ENCODE assay signal across 1 cellular context in the genomic region with DNA sequence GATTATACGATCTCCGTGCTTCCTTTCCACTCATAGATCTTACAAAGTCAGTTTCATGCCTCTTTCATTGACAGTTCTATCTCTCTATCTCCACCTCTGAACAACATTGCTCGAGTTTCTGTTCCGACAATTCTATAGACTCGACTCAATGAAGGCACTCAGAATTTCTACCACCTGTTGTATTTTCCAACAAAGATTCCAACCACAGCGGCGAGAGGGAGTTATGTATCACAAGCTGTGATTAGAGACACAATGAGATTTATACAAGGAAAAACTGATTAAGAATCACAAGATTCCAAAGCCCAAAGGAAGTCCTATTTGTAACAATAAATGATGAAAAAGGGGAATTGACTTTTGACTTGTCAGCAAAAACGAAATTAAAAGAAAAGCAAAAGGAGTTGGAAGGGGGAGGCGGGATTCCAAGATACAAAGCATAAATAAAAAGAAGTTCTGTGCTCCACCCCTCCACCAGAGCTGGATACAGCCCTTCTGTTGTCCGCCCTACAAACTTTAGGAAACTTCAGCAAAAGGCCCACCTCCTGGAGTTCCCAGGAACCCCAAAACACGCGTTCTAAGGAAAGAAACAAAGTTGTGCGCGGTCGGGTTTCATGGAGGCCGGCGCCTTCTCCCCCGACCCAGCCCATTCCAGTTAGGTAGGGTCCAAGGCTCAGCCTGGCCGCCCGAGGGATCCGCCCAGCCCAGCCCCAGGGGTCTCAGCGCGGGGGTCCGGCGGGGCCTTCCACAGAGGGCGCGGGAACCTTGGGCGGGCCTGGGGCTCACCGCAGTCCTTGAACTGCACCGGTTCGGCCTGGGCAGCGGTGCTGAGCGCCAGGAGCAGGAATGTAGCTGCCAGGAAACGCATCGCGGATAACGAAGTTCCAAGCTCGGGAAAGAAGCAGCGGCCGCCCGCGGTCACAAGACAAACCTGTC.
A peak's percentile ranks its signal among the peaks of the same experiment; 100 is the strongest.
TF ChIP-seq lines count a peak whose summit lies in the region.

A gene (minus strand): TSS at position 893 of the 930 bp plus-strand sequence. CDS start 31 bp downstream, at position 862.

TF ChIP-seq in K562, 482 proteins besides CTCF, POLR2A, EP300 and RAD21 (continued from another document):
- TF ChIP-seq, protein P1, sequence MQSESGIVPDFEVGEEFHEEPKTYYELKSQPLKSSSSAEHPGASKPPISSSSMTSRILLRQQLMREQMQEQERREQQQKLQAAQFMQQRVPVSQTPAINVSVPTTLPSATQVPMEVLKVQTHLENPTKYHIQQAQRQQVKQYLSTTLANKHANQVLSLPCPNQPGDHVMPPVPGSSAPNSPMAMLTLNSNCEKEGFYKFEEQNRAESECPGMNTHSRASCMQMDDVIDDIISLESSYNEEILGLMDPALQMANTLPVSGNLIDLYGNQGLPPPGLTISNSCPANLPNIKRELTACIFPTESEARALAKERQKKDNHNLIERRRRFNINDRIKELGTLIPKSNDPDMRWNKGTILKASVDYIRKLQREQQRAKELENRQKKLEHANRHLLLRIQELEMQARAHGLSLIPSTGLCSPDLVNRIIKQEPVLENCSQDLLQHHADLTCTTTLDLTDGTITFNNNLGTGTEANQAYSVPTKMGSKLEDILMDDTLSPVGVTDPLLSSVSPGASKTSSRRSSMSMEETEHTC (IDR thresholded peaks at IDR 0.05), result peak; percentile 84
- TF ChIP-seq ZNF316 (IDR thresholded peaks at IDR 0.05) (peak; percentile 96), ZNF174 (CRISPR knock-in tag; IDR thresholded peaks at IDR 0.05) (no peak), MAFF (IDR thresholded peaks at IDR 0.05; ENCODE audit: low read length) (peak; percentile 86), NFE2 (IDR thresholded peaks at IDR 0.05; ENCODE audit: low read depth) (no peak), SAP30 (IDR thresholded peaks at IDR 0.05; ENCODE audit: borderline replicate concordance, insufficient read depth, low read depth, low read length, poor library complexity, severe bottlenecking) (peak; percentile 44), SIRT6 (IDR thresholded peaks at IDR 0.05; ENCODE audit: low read depth, low read length) (no peak), HDAC3 (IDR thresholded peaks at IDR 0.05; ENCODE audit: borderline replicate concordance, partially characterized antibody) (no peak), PTTG1 (tag; IDR thresholded peaks at IDR 0.05; ENCODE audit: low read depth) (no peak), NRF1 (conservative IDR thresholded peaks at IDR 0.05 in 1 of 2, IDR thresholded peaks at IDR 0.05 in 1 of 2) (peak in 1 of 2 experiments; percentile 46; a peak in 1 of 4 replicates), MTA3 (IDR thresholded peaks at IDR 0.05; ENCODE audit: borderline replicate concordance) (peak; percentile 15; the same call in 1 of the 2 replicates), TBP (optimal IDR thresholded peaks at IDR 0.05; ENCODE audit: low read depth, low read length) (peak; percentile 12), MAFG (tag; conservative IDR thresholded peaks at IDR 0.05) (peak; percentile 91), NR3C1 (CRISPR knock-in tag; IDR thresholded peaks at IDR 0.05) (no peak), ZNF583 (CRISPR knock-in tag; IDR thresholded peaks at IDR 0.05) (0 out of 2 replicates have a peak, but pooled peaks have one; percentile 53), BCL6 (CRISPR knock-in tag; IDR thresholded peaks at IDR 0.05) (no peak), NELFE (IDR thresholded peaks at IDR 0.05; ENCODE audit: insufficient read depth, insufficient read length) (no peak), ETS2 (tag; IDR thresholded peaks at IDR 0.05; ENCODE audit: borderline replicate concordance, poor library complexity, severe bottlenecking) (no peak)
- TF ChIP-seq, protein P2, sequence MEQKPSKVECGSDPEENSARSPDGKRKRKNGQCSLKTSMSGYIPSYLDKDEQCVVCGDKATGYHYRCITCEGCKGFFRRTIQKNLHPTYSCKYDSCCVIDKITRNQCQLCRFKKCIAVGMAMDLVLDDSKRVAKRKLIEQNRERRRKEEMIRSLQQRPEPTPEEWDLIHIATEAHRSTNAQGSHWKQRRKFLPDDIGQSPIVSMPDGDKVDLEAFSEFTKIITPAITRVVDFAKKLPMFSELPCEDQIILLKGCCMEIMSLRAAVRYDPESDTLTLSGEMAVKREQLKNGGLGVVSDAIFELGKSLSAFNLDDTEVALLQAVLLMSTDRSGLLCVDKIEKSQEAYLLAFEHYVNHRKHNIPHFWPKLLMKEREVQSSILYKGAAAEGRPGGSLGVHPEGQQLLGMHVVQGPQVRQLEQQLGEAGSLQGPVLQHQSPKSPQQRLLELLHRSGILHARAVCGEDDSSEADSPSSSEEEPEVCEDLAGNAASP (IDR thresholded peaks at IDR 0.05), result no peak
- TF ChIP-seq, protein P3, sequence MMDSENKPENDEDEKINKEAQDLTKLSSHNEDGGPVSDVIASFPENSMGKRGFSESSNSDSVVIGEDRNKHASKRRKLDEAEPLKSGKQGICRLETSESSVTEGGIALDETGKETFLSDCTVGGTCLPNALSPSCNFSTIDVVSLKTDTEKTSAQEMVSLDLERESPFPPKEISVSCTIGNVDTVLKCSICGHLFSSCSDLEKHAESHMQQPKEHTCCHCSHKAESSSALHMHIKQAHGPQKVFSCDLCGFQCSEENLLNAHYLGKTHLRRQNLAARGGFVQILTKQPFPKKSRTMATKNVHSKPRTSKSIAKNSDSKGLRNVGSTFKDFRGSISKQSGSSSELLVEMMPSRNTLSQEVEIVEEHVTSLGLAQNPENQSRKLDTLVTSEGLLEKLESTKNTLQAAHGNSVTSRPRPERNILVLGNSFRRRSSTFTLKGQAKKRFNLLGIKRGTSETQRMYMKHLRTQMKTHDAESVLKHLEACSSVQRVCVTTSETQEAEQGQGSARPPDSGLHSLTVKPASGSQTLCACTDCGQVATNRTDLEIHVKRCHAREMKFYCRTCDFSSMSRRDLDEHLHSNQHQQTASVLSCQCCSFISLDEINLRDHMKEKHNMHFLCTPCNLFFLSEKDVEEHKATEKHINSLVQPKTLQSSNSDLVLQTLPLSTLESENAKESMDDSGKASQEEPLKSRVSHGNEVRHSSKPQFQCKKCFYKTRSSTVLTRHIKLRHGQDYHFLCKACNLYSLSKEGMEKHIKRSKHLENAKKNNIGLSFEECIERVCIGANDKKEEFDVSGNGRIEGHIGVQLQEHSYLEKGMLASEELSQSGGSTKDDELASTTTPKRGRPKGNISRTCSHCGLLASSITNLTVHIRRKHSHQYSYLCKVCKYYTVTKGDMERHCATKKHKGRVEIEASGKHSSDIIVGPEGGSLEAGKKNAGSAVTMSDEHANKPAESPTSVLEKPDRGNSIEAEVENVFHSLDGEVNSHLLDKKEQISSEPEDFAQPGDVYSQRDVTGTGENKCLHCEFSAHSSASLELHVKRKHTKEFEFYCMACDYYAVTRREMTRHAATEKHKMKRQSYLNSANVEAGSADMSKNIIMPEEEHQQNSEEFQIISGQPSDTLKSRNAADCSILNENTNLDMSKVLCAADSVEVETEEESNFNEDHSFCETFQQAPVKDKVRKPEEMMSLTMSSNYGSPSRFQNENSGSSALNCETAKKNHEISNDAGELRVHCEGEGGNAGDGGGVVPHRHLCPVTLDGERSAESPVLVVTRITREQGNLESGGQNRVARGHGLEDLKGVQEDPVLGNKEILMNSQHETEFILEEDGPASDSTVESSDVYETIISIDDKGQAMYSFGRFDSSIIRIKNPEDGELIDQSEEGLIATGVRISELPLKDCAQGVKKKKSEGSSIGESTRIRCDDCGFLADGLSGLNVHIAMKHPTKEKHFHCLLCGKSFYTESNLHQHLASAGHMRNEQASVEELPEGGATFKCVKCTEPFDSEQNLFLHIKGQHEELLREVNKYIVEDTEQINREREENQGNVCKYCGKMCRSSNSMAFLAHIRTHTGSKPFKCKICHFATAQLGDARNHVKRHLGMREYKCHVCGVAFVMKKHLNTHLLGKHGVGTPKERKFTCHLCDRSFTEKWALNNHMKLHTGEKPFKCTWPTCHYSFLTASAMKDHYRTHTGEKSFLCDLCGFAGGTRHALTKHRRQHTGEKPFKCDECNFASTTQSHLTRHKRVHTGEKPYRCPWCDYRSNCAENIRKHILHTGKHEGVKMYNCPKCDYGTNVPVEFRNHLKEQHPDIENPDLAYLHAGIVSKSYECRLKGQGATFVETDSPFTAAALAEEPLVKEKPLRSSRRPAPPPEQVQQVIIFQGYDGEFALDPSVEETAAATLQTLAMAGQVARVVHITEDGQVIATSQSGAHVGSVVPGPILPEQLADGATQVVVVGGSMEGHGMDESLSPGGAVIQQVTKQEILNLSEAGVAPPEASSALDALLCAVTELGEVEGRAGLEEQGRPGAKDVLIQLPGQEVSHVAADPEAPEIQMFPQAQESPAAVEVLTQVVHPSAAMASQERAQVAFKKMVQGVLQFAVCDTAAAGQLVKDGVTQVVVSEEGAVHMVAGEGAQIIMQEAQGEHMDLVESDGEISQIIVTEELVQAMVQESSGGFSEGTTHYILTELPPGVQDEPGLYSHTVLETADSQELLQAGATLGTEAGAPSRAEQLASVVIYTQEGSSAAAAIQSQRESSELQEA (IDR thresholded peaks at IDR 0.05; ENCODE audit: low read depth), result no peak
- TF ChIP-seq, protein P4, sequence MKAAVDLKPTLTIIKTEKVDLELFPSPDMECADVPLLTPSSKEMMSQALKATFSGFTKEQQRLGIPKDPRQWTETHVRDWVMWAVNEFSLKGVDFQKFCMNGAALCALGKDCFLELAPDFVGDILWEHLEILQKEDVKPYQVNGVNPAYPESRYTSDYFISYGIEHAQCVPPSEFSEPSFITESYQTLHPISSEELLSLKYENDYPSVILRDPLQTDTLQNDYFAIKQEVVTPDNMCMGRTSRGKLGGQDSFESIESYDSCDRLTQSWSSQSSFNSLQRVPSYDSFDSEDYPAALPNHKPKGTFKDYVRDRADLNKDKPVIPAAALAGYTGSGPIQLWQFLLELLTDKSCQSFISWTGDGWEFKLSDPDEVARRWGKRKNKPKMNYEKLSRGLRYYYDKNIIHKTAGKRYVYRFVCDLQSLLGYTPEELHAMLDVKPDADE (conservative IDR thresholded peaks at IDR 0.05; ENCODE audit: control insufficient read depth, low read depth, low read length), result 0 out of 2 replicates have a peak, but pooled peaks have one; percentile 33
- TF ChIP-seq, protein P5, sequence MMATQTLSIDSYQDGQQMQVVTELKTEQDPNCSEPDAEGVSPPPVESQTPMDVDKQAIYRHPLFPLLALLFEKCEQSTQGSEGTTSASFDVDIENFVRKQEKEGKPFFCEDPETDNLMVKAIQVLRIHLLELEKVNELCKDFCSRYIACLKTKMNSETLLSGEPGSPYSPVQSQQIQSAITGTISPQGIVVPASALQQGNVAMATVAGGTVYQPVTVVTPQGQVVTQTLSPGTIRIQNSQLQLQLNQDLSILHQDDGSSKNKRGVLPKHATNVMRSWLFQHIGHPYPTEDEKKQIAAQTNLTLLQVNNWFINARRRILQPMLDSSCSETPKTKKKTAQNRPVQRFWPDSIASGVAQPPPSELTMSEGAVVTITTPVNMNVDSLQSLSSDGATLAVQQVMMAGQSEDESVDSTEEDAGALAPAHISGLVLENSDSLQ (IDR thresholded peaks at IDR 0.05), result peak; percentile 54; the same call in 1 of the 2 replicates
- TF ChIP-seq, protein P6, sequence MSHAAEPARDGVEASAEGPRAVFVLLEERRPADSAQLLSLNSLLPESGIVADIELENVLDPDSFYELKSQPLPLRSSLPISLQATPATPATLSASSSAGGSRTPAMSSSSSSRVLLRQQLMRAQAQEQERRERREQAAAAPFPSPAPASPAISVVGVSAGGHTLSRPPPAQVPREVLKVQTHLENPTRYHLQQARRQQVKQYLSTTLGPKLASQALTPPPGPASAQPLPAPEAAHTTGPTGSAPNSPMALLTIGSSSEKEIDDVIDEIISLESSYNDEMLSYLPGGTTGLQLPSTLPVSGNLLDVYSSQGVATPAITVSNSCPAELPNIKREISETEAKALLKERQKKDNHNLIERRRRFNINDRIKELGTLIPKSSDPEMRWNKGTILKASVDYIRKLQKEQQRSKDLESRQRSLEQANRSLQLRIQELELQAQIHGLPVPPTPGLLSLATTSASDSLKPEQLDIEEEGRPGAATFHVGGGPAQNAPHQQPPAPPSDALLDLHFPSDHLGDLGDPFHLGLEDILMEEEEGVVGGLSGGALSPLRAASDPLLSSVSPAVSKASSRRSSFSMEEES (CRISPR knock-in tag; IDR thresholded peaks at IDR 0.05), result peak; percentile 33; the same call in 1 of the 2 replicates
